In genomic region chr2:137093116-137093515, GRCh38 we compare ENCODE assay signal across 28 cellular contexts.
"Had no signal": no experiment of that assay in that cellular context is flagged by ENCODE, and none has a peak within 500 bp of the region (broad histone marks: within the 10 kb centered on the region; RNA-seq: fewer than 3 reads in every experiment).

No MANE protein-coding gene starts in this region.

- H3K27me3 ChIP-seq: stomach, suprapubic skin, testis, thyroid gland, tibial artery, tibial nerve, transverse colon, upper lobe of left lung, uterus, vagina had no signal

- H3K4me3 Mint-ChIP-seq: stimulated activated effector memory CD8-positive, alpha-beta T cell treated with anti-CD3 and anti-CD28 coated beads, Interleukin-12 subunit alpha, Interleukin-12 subunit beta, amount 100 ng/mL, for 72 hours; stimulated activated memory B cell treated with anti-CD40 and anti-IgM and Interleukin-4, amounts not matched to agents 10 μg/mL and 1 μg/mL and 100 μg/mL, for 72 hours; stimulated activated naive B cell treated with anti-CD40 and anti-IgM and Interleukin-4, amounts not matched to agents 10 μg/mL and 1 μg/mL and 100 μg/mL, for 72 hours; stimulated activated naive CD8-positive, alpha-beta T cell treated with anti-CD3 and anti-CD28 coated beads, Interleukin-15, amount 100 ng/mL, for 72 hours; stimulated activated naive CD8-positive, alpha-beta T cell treated with anti-CD3 and anti-CD28 coated beads, Interleukin-15, Interleukin-2, amounts not matched to agents 100 ng/mL and 50 ng/mL, for 24 hours; type B pancreatic cell had no signal

- H3K27ac ChIP-seq: stomach, suprapubic skin, testis, thoracic aorta, thyroid gland, tibial artery, tibial nerve, transverse colon, upper lobe of left lung, uterus, vagina had no signal

- FAIRE-seq: urothelium cell line had no signal

- H3K4me1 Mint-ChIP-seq: stimulated activated effector memory CD8-positive, alpha-beta T cell treated with anti-CD3 and anti-CD28 coated beads, Interleukin-12 subunit alpha, Interleukin-12 subunit beta, amount 100 ng/mL, for 72 hours; stimulated activated memory B cell treated with anti-CD40 and anti-IgM and Interleukin-4, amounts not matched to agents 10 μg/mL and 1 μg/mL and 100 μg/mL, for 72 hours; stimulated activated naive B cell treated with anti-CD40 and anti-IgM and Interleukin-4, amounts not matched to agents 10 μg/mL and 1 μg/mL and 100 μg/mL, for 72 hours; stimulated activated naive CD8-positive, alpha-beta T cell treated with anti-CD3 and anti-CD28 coated beads, Interleukin-15, amount 100 ng/mL, for 72 hours had no signal

- DNase-seq: stimulated activated CD4-positive, alpha-beta T cell treated with anti-CD3 and anti-CD28 coated beads, Interleukin-2, amount 100 ng/mL, for 48 hours; stimulated activated CD4-positive, alpha-beta T cell treated with anti-CD3 and anti-CD28 coated beads, Interleukin-4, amount 100 ng/mL, for 1 hour; stimulated activated CD4-positive, alpha-beta T cell treated with anti-CD3 and anti-CD28 coated beads, Interleukin-4, amount 100 ng/mL, for 24 hours; stimulated activated CD4-positive, alpha-beta T cell treated with anti-CD3 and anti-CD28 coated beads, Interleukin-4, amount 100 ng/mL, for 4 hours; stimulated activated CD8-positive, alpha-beta memory T cell treated with anti-CD3 and anti-CD28 coated beads, Interleukin-4, amount 100 ng/mL, for 48 hours; stimulated activated naive B cell treated with anti-CD40 and anti-IgM and Interleukin-4, amounts not matched to agents 10 μg/mL and 1 μg/mL and 100 μg/mL, for 72 hours; stimulated activated naive CD4-positive, alpha-beta T cell; stimulated activated naive CD4-positive, alpha-beta T cell treated with Interleukin-2 at 50 U/mL for 16 hours; stimulated activated naive CD8-positive, alpha-beta T cell treated with anti-CD3 and anti-CD28 coated beads, Interleukin-15, amount 100 ng/mL, for 72 hours; stimulated activated naive CD8-positive, alpha-beta T cell treated with anti-CD3 and anti-CD28 coated beads, Interleukin-15, Interleukin-2, amounts not matched to agents 100 U/mL and 50 U/mL, for 24 hours; stomach; substantia nigra; testis; thyroid gland; tibial artery; transverse colon; trophoblast cell; upper lobe of left lung; uterus had no signal

- H3K9me3 ChIP-seq: suprapubic skin, testis, thoracic aorta, thyroid gland, tibial artery, tibial nerve, transverse colon, upper lobe of left lung, uterus, vagina had no signal

- H3K4me1 ChIP-seq: stomach, suprapubic skin, testis, thyroid gland, tibial artery, tibial nerve, transverse colon, upper lobe of left lung, uterus, vagina had no signal

- H3K9me3 Mint-ChIP-seq: stimulated activated effector memory CD8-positive, alpha-beta T cell treated with anti-CD3 and anti-CD28 coated beads, Interleukin-12 subunit alpha, Interleukin-12 subunit beta, amount 100 ng/mL, for 72 hours; stimulated activated naive CD8-positive, alpha-beta T cell treated with anti-CD3 and anti-CD28 coated beads, Interleukin-15, amount 100 ng/mL, for 72 hours; type B pancreatic cell had no signal

- H3K27me3 Mint-ChIP-seq: stimulated activated memory B cell treated with anti-CD40 and anti-IgM and Interleukin-4, amounts not matched to agents 10 μg/mL and 1 μg/mL and 100 μg/mL, for 72 hours; stimulated activated naive B cell treated with anti-CD40 and anti-IgM and Interleukin-4, amounts not matched to agents 10 μg/mL and 1 μg/mL and 100 μg/mL, for 72 hours; stimulated activated naive CD8-positive, alpha-beta T cell treated with anti-CD3 and anti-CD28 coated beads, Interleukin-15, amount 100 ng/mL, for 72 hours; type B pancreatic cell had no signal

- H3K27ac Mint-ChIP-seq: stimulated activated effector memory CD8-positive, alpha-beta T cell treated with anti-CD3 and anti-CD28 coated beads, Interleukin-12 subunit alpha, Interleukin-12 subunit beta, amount 100 ng/mL, for 72 hours; stimulated activated memory B cell treated with anti-CD40 and anti-IgM and Interleukin-4, amounts not matched to agents 10 μg/mL and 1 μg/mL and 100 μg/mL, for 72 hours; stimulated activated naive B cell treated with anti-CD40 and anti-IgM and Interleukin-4, amounts not matched to agents 10 μg/mL and 1 μg/mL and 100 μg/mL, for 72 hours; stimulated activated naive CD8-positive, alpha-beta T cell treated with anti-CD3 and anti-CD28 coated beads, Interleukin-15, amount 100 ng/mL, for 72 hours; stimulated activated naive CD8-positive, alpha-beta T cell treated with anti-CD3 and anti-CD28 coated beads, Interleukin-15, Interleukin-2, amounts not matched to agents 100 ng/mL and 50 ng/mL, for 24 hours; type B pancreatic cell had no signal

- H3K36me3 Mint-ChIP-seq: stimulated activated effector memory CD8-positive, alpha-beta T cell treated with anti-CD3 and anti-CD28 coated beads, Interleukin-12 subunit alpha, Interleukin-12 subunit beta, amount 100 ng/mL, for 72 hours; stimulated activated memory B cell treated with anti-CD40 and anti-IgM and Interleukin-4, amounts not matched to agents 10 μg/mL and 1 μg/mL and 100 μg/mL, for 72 hours; stimulated activated naive B cell treated with anti-CD40 and anti-IgM and Interleukin-4, amounts not matched to agents 10 μg/mL and 1 μg/mL and 100 μg/mL, for 72 hours; type B pancreatic cell had no signal

- ATAC-seq: stimulated activated effector memory CD8-positive, alpha-beta T cell treated with anti-CD3 and anti-CD28 coated beads, Interleukin-12 subunit alpha, Interleukin-12 subunit beta, amount 100 ng/mL, for 72 hours; stimulated activated memory B cell treated with anti-CD40 and anti-IgM and Interleukin-4, amounts not matched to agents 10 μg/mL and 1 μg/mL and 100 μg/mL, for 72 hours; stimulated activated naive B cell treated with anti-CD40 and anti-IgM and Interleukin-4, amounts not matched to agents 10 μg/mL and 1 μg/mL and 100 μg/mL, for 72 hours; stimulated activated naive CD8-positive, alpha-beta T cell treated with anti-CD3 and anti-CD28 coated beads, Interleukin-15, amount 100 ng/mL, for 72 hours; stimulated activated naive CD8-positive, alpha-beta T cell treated with anti-CD3 and anti-CD28 coated beads, Interleukin-15, Interleukin-2, amounts not matched to agents 100 U/mL and 50 U/mL, for 24 hours had no signal

- H3K4me3 ChIP-seq: stomach, suprapubic skin, testis, thoracic aorta, thyroid gland, tibial artery, tibial nerve, transverse colon, upper lobe of left lung, uterus, vagina had no signal

- H3K36me3 ChIP-seq: stomach, suprapubic skin, thoracic aorta, thyroid gland, tibial artery, tibial nerve, transverse colon, upper lobe of left lung, uterus, vagina had no signal
